ENCODE assay signal across 1 cellular context in the genomic region with DNA sequence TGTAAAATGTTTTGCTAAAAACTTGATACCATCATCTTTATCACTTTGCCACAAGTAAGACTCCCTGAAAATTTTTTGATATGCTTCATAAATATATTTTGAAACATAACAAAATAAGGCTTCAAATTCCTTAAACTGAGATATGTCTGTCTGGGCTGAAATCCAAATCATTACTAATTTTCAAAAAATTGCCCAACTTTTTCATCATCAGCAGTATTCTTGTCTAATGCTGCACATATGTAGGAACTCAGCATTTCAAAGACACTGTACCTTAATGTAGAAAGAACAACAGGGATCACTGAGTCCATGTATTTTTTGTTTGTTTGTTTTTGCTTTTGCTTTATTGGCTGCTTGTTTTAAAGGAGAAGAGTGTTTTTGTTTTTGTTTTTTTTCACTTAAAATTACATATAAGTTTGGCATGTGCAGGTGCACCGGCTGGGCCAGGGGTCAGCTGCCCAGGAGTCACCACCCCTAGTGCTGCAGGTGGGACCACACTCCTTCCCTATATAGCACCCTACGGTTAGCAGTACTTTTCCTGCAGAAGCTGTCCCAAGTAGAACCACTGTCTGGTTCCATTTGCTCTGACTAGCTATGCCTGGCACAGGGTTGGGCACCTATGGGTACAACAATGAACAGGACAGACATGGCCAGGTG.
TF ChIP-seq lines count a peak whose summit lies in the region.

No MANE protein-coding gene starts in this region.

TF ChIP-seq in H1, 55 proteins besides CTCF, POLR2A, EP300 and RAD21 (continued from another document):
- TF ChIP-seq, protein P1, sequence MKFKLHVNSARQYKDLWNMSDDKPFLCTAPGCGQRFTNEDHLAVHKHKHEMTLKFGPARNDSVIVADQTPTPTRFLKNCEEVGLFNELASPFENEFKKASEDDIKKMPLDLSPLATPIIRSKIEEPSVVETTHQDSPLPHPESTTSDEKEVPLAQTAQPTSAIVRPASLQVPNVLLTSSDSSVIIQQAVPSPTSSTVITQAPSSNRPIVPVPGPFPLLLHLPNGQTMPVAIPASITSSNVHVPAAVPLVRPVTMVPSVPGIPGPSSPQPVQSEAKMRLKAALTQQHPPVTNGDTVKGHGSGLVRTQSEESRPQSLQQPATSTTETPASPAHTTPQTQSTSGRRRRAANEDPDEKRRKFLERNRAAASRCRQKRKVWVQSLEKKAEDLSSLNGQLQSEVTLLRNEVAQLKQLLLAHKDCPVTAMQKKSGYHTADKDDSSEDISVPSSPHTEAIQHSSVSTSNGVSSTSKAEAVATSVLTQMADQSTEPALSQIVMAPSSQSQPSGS (IDR thresholded peaks at IDR 0.05; ENCODE audit: low read length) = no peak
- TF ChIP-seq JUND (IDR thresholded peaks at IDR 0.05; ENCODE audit: low read length) (no peak), EGR1 (IDR thresholded peaks at IDR 0.05; ENCODE audit: borderline replicate concordance, low read depth, low read length) (no peak), KDM4A (IDR thresholded peaks at IDR 0.05; ENCODE audit: low read depth, low read length, severe bottlenecking) (no peak)
